24 cellular contexts compared by ENCODE assay signal in genomic region chr11:22763166-22763565, GRCh38.
"Had no signal": no experiment of that assay in that cellular context is flagged by ENCODE, and none has a peak within 500 bp of the region (broad histone marks: within the 10 kb centered on the region; RNA-seq: fewer than 3 reads in every experiment).

No MANE protein-coding gene starts in this region.

- H3K4me1 ChIP-seq: sigmoid colon, upper lobe of right lung had no signal

- DNase-seq: activated CD4-positive, alpha-beta T cell treated with anti-CD3 and anti-CD28 coated beads, Interleukin-2, amount 10 ng/mL, durations not matched to agents 7 days and 5 days; activated CD4-positive, CD25-positive, alpha-beta regulatory T cell treated with anti-CD3 and anti-CD28 coated beads, Interleukin-2, amount 50 U/mL, for 72 hours; activated CD8-positive, alpha-beta memory T cell treated with anti-CD3 and anti-CD28 coated beads, Interleukin-2, amount 10 ng/mL, durations not matched to agents 7 days and 5 days; activated CD8-positive, alpha-beta T cell treated with anti-CD3 and anti-CD28 coated beads for 36 hours; activated gamma-delta T cell treated with Interleukin-2 at 50 U/mL for 16 hours; activated T-cell treated with anti-CD3 and anti-CD28 coated beads for 4 hours; brain microvascular endothelial cell; caudate nucleus; effector CD8-positive, alpha-beta T cell; erythroblast; foreskin fibroblast; kidney glomerular epithelial cell; left ventricle myocardium inferior; mammary epithelial cell; nephron progenitor cell; posterior cingulate gyrus; sigmoid colon; stimulated activated CD4-positive, alpha-beta T cell treated with anti-CD3 and anti-CD28 coated beads, Interleukin-2, amount 100 ng/mL, for 48 hours; stimulated activated naive CD4-positive, alpha-beta T cell; T-helper 1 cell; upper lobe of right lung; WERI-Rb-1 had no signal

- H3K4me3 Mint-ChIP-seq: activated CD4-positive, alpha-beta T cell treated with anti-CD3 and anti-CD28 coated beads, Interleukin-2, amount 10 ng/mL, durations not matched to agents 7 days and 5 days; activated CD8-positive, alpha-beta memory T cell treated with anti-CD3 and anti-CD28 coated beads, Interleukin-2, amount 10 ng/mL, durations not matched to agents 7 days and 5 days; activated CD8-positive, alpha-beta T cell treated with anti-CD3 and anti-CD28 coated beads for 36 hours; activated naive CD4-positive, alpha-beta T cell treated with anti-CD3 and anti-CD28 coated beads, Interleukin-2, amount 50 U/mL, for 24 hours; dendritic cell treated with granulocyte-macrophage colony-stimulating factor and Interleukin-4, amounts not matched to agents 40 ng/mL and 50 ng/mL, for 4 days; nephron progenitor cell had no signal

- H3K4me3 ChIP-seq: left ventricle myocardium inferior, sigmoid colon, upper lobe of right lung had no signal

- H3K27ac Mint-ChIP-seq: activated CD4-positive, alpha-beta T cell treated with anti-CD3 and anti-CD28 coated beads, Interleukin-2, amount 10 ng/mL, durations not matched to agents 7 days and 5 days; activated CD8-positive, alpha-beta memory T cell treated with anti-CD3 and anti-CD28 coated beads, Interleukin-2, amount 10 ng/mL, durations not matched to agents 7 days and 5 days; activated CD8-positive, alpha-beta T cell treated with anti-CD3 and anti-CD28 coated beads for 36 hours; activated naive CD4-positive, alpha-beta T cell treated with anti-CD3 and anti-CD28 coated beads, Interleukin-2, amount 50 U/mL, for 24 hours; dendritic cell treated with granulocyte-macrophage colony-stimulating factor and Interleukin-4, amounts not matched to agents 40 ng/mL and 50 ng/mL, for 4 days; nephron progenitor cell had no signal

- H3K36me3 Mint-ChIP-seq: activated CD8-positive, alpha-beta memory T cell treated with anti-CD3 and anti-CD28 coated beads, Interleukin-2, amount 10 ng/mL, durations not matched to agents 7 days and 5 days; activated naive CD4-positive, alpha-beta T cell treated with anti-CD3 and anti-CD28 coated beads, Interleukin-2, amount 50 U/mL, for 24 hours had no signal

- H3K27me3 ChIP-seq: brain microvascular endothelial cell, sigmoid colon, upper lobe of right lung had no signal

- H3K27ac ChIP-seq: brain microvascular endothelial cell, left ventricle myocardium inferior, sigmoid colon, upper lobe of right lung, WERI-Rb-1 had no signal

- H3K36me3 ChIP-seq: brain microvascular endothelial cell, left ventricle myocardium inferior, sigmoid colon, upper lobe of right lung, WERI-Rb-1 had no signal

- ATAC-seq: activated CD8-positive, alpha-beta memory T cell treated with anti-CD3 and anti-CD28 coated beads, Interleukin-2, amount 10 ng/mL, durations not matched to agents 7 days and 5 days; activated CD8-positive, alpha-beta T cell treated with anti-CD3 and anti-CD28 coated beads for 36 hours; upper lobe of right lung had no signal

- H3K4me1 Mint-ChIP-seq: activated CD4-positive, alpha-beta T cell treated with anti-CD3 and anti-CD28 coated beads, Interleukin-2, amount 10 ng/mL, durations not matched to agents 7 days and 5 days; activated CD8-positive, alpha-beta memory T cell treated with anti-CD3 and anti-CD28 coated beads, Interleukin-2, amount 10 ng/mL, durations not matched to agents 7 days and 5 days; activated naive CD4-positive, alpha-beta T cell treated with anti-CD3 and anti-CD28 coated beads, Interleukin-2, amount 50 U/mL, for 24 hours had no signal

- H3K27me3 Mint-ChIP-seq: activated CD8-positive, alpha-beta memory T cell treated with anti-CD3 and anti-CD28 coated beads, Interleukin-2, amount 10 ng/mL, durations not matched to agents 7 days and 5 days; dendritic cell treated with granulocyte-macrophage colony-stimulating factor and Interleukin-4, amounts not matched to agents 40 ng/mL and 50 ng/mL, for 4 days had no signal

- H3K9me3 Mint-ChIP-seq: activated CD4-positive, alpha-beta T cell treated with anti-CD3 and anti-CD28 coated beads, Interleukin-2, amount 10 ng/mL, durations not matched to agents 7 days and 5 days; activated CD8-positive, alpha-beta T cell treated with anti-CD3 and anti-CD28 coated beads for 36 hours; activated naive CD4-positive, alpha-beta T cell treated with anti-CD3 and anti-CD28 coated beads, Interleukin-2, amount 50 U/mL, for 24 hours; dendritic cell treated with granulocyte-macrophage colony-stimulating factor and Interleukin-4, amounts not matched to agents 40 ng/mL and 50 ng/mL, for 4 days; nephron progenitor cell had no signal

- H3K9me3 ChIP-seq: left ventricle myocardium inferior, sigmoid colon, upper lobe of right lung had no signal
